Comparison of ENCODE assay signal across 16 cellular contexts in the genomic region with DNA sequence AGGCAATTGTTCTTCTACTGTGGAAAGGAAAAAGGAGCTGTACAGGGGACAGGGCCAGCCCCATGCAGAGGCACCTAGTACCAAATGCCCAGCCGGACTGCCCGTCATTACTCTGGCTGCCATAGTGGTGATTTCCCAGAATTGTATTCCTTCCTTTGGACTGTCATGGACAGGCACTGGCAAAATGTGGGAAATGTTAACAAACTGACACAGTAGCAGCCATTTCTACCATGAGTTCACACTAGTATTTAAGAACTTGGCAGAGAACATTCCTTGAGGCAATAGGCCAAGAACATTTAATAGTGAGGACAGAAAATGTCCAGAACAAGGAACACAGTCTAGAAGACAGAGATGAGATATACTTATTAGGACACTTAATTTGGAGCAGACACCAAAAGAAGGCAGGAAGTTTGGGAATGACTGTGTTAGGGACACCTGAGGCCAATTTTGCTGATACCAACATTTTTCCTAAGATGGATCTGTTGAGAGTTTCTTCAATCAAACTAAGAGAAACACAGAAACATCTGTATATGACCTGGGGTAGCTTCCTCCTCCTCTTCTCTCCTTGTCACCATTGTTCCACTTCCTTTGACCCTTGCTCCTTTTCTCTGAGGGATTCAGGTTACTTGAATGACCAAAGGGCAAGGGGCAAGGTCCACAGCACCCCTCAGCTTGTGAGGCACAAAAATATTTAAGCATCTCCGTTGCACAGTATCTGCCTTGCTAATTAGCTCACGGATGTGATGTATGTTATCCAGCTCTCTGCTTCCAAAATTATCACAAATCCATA. TPM values are rescaled to one million over a fixed set of nuclear protein-coding genes. Genes with fewer than 3 reads are reported as not detected.
A peak's percentile ranks its signal among the peaks of the same experiment; 100 is the strongest.
DNase-seq lines count a peak whose midpoint lies in the region; ATAC-seq, FAIRE-seq and TF ChIP-seq lines count a peak whose summit lies in the region.
"Had no signal": no experiment of that assay in that cellular context is flagged by ENCODE, and none has a peak within 500 bp of the region (broad histone marks: within the 10 kb centered on the region; RNA-seq: fewer than 3 reads in every experiment).

No MANE protein-coding gene starts in this region.

- CTCF ChIA-PET in A549 (lab: Yijun Ruan, JAX), result interaction anchor here (1.1 kb wide), 1 partner anchor 39 kb away, joined by 3 read pairs; no protein-coding TSS in a partner anchor
- CTCF ChIA-PET in WTC11 (lab: Charles Lee), result interaction anchor here (0.7 kb wide), 1 partner anchor 178 kb away, joined by 3 read pairs; no protein-coding TSS in a partner anchor

- ATAC-seq in A549, result no peak
- ATAC-seq in WTC11, result no peak

- H3K9me3 ChIP-seq in A549, result no peaks in the 10 kb centered on the region
- H3K9me3 ChIP-seq in adrenal gland (replicated peaks in 1 of 3), result no peaks in the 10 kb centered on the region
- H3K9me3 ChIP-seq: spleen, upper lobe of left lung had no signal

- no peaks in the 10 kb centered on the region for H3K36me3 ChIP-seq in adrenal gland (replicated peaks in 1 of 2)
- H3K36me3 ChIP-seq: spleen, upper lobe of left lung had no signal

- TF ChIP-seq RAD21 in A549 (conservative IDR thresholded peaks at IDR 0.05 in 1 of 2, IDR thresholded peaks at IDR 0.05 in 1 of 2), result no peak

- H3K27me3 Mint-ChIP-seq in osteocyte (ENCODE audit: unreplicated experiment), result no peaks in the 10 kb centered on the region
- H3K27me3 Mint-ChIP-seq in WTC11 (ENCODE audit: low read depth), result peaks cover 3% of the 10 kb centered on the region

- H3K4me2 ChIP-seq in A549, result no peak overlapping the region

- H3K9me3 Mint-ChIP-seq in osteocyte (ENCODE audit: unreplicated experiment) (no peaks in the 10 kb centered on the region), WTC11 (no peaks in the 10 kb centered on the region)
- H3K9me3 Mint-ChIP-seq: CD8-positive, alpha-beta memory T cell had no signal

- 94% methylated on average over 4 of the region's 4 CpGs for WGBS in A549 (ENCODE audit: missing lambda C conversion rate)
- WGBS in adrenal gland, 4 donors, result 85 to 91% (median 88%) methylated on average over 4 of the region's 4 CpGs

- no peak for TF ChIP-seq CTCF in A549 (IDR thresholded peaks at IDR 0.05)
- no peak for TF ChIP-seq CTCF in adrenal gland (IDR thresholded peaks at IDR 0.05)
- TF ChIP-seq CTCF in fibroblast of the aortic adventitia (IDR thresholded peaks at IDR 0.05; ENCODE audit: insufficient read depth, low read length), result no peak
- TF ChIP-seq CTCF in osteocyte (IDR thresholded peaks at IDR 0.05), result no peak
- TF ChIP-seq CTCF in WTC11 (IDR thresholded peaks at IDR 0.05), result no peak

- H3K4me1 Mint-ChIP-seq in osteocyte (ENCODE audit: unreplicated experiment), result peaks cover 51% of the 10 kb centered on the region
- H3K4me1 Mint-ChIP-seq in WTC11, result peaks cover 71% of the 10 kb centered on the region
- H3K4me1 Mint-ChIP-seq: CD8-positive, alpha-beta memory T cell had no signal

- no peak for FAIRE-seq in A549 (lab: Jason Lieb, UNC)

- POLR2A ChIA-PET in A549 (lab: Yijun Ruan, JAX), result no interaction called here
- POLR2A ChIA-PET in WTC11 (lab: Charles Lee), result no interaction called here

- no peak for DNase-seq in A549 (ENCODE audit: low read depth in 1 of 2, low spot score in 1 of 2)
- DNase-seq in adrenal gland, result peak in 2 of 7 donors; percentile 12 to 19
- DNase-seq in fibroblast of the aortic adventitia (ENCODE audit: low read depth), result peak; percentile 41
- no peak for DNase-seq in osteocyte (ENCODE audit: extremely low spot score, unreplicated experiment)
- no peak for DNase-seq in WTC11 (ENCODE audit: low spot score)
- DNase-seq in dermis blood vessel endothelial cell, result no peak
- DNase-seq in AG20443 (ENCODE audit: low spot score), result no peak
- DNase-seq in activated T-cell treated with anti-CD3 and anti-CD28 coated beads for 4 hours, result no peak
- DNase-seq: activated CD4-positive, alpha-beta T cell treated with anti-CD3 and anti-CD28 coated beads for 1 hour; CD8-positive, alpha-beta memory T cell; H7; NCI-H226; spleen; T1000; upper lobe of left lung had no signal

- H3K36me3 Mint-ChIP-seq in osteocyte (ENCODE audit: unreplicated experiment) (peaks cover 2% of the 10 kb centered on the region), WTC11 (no peaks in the 10 kb centered on the region)
- H3K36me3 Mint-ChIP-seq: CD8-positive, alpha-beta memory T cell had no signal

- H3K4me3 Mint-ChIP-seq in osteocyte (ENCODE audit: unreplicated experiment), result no peak overlapping the region
- H3K4me3 Mint-ChIP-seq in WTC11, result no peak overlapping the region
- H3K4me3 Mint-ChIP-seq: CD8-positive, alpha-beta memory T cell had no signal

- H3K27ac Mint-ChIP-seq in osteocyte (ENCODE audit: unreplicated experiment) (peak overlapping the region; percentile 36), WTC11 (no peak overlapping the region)

- peaks cover 40% of the 10 kb centered on the region for H3K4me1 ChIP-seq in A549
- peaks cover 33 to 47% of the 10 kb centered on the region in 2 donors for H3K4me1 ChIP-seq in adrenal gland (replicated peaks in 1 of 2)

- no peaks in the 10 kb centered on the region for H3K27me3 ChIP-seq in adrenal gland
- H3K27me3 ChIP-seq: spleen, upper lobe of left lung had no signal

- TF ChIP-seq POLR2A in A549 (IDR thresholded peaks at IDR 0.05; ENCODE audit: low read length), result no peak
- no peak for TF ChIP-seq POLR2A in adrenal gland (IDR thresholded peaks at IDR 0.05)

- no peak for TF ChIP-seq EP300 in A549 (IDR thresholded peaks at IDR 0.05)

- H3K27ac ChIP-seq in A549, result peak overlapping the region; percentile 19 to 92; a peak in 4 of 6 replicates
- peak overlapping the region in 4 of 5 donors; percentile 56 to 65 (median 62) for H3K27ac ChIP-seq in adrenal gland
- H3K27ac ChIP-seq: SK-N-MC, upper lobe of left lung had no signal

- H3K4me3 ChIP-seq in A549, result no peak overlapping the region
- H3K4me3 ChIP-seq in adrenal gland, result no peak overlapping the region
- H3K4me3 ChIP-seq in fibroblast of the aortic adventitia (ENCODE audit: low read depth, low read length), result no peak overlapping the region
- H3K4me3 ChIP-seq: SK-N-MC, spleen, upper lobe of left lung had no signal

- intact Hi-C loops in adrenal gland (cut with DNase I), result no loop called here

TF ChIP-seq in A549, 52 proteins besides CTCF, POLR2A, EP300 and RAD21:
- TF ChIP-seq JUNB (IDR thresholded peaks at IDR 0.05) (no peak), MAFK (IDR thresholded peaks at IDR 0.05; ENCODE audit: partially characterized antibody) (peak; percentile 72)

TF ChIP-seq in WTC11, 78 proteins besides CTCF, POLR2A, EP300 and RAD21 (continues in another document):
- TF ChIP-seq ZMAT4 (CRISPR knock-in tag; IDR thresholded peaks at IDR 0.05) (no peak), ZNF263 (CRISPR knock-in tag; IDR thresholded peaks at IDR 0.05; ENCODE audit: low read depth) (no peak), ZNF425 (CRISPR knock-in tag; conservative IDR thresholded peaks at IDR 0.05) (no peak), GTF2I (CRISPR knock-in tag; conservative IDR thresholded peaks at IDR 0.05) (no peak), PREB (CRISPR knock-in tag; IDR thresholded peaks at IDR 0.05; ENCODE audit: borderline replicate concordance) (no peak), FOXK1 (CRISPR knock-in tag; IDR thresholded peaks at IDR 0.05) (no peak)

RNA-seq across cellular contexts. Expression of gene ADTRP, which starts 14.9 kb away (rescaled TPM):
- polyA plus RNA-seq in A549 (2011; rRNA removed), result 0.57 and 0.82 TPM in 2 replicates
- polyA plus RNA-seq in A549 (2012; cell fraction: cytosol; rRNA removed), result 0.12 and 0.21 TPM in 2 replicates
- 0.11 and 0.19 TPM in 2 replicates for polyA plus RNA-seq in A549 (2012; cell fraction: nucleus; rRNA removed)
- 0.35 to 0.59 TPM (median 0.42 TPM) in 3 replicates for polyA plus RNA-seq in A549 (2017; fragmentation: RNase III; extraction: RNeasy Plus Mini Kit Qiagen cat#74134 plus additional on column Dnase treatment)
- polyA minus RNA-seq in A549 (2011; rRNA and poly(A)+ RNA removed), result 0.25 and 0.44 TPM in 2 replicates
- 1 to 10 TPM in 1 of 8 donors, under 1 TPM in 2, not detected in 5; 0.27 to 1.1 (median 0.84) TPM for total RNA-seq in adrenal gland
- polyA plus RNA-seq in adrenal gland, result under 1 TPM; 0.20 to 0.56 (median 0.35) TPM
- 2.6 and 10.9 TPM in 2 replicates for total RNA-seq in fibroblast of the aortic adventitia (ENCODE audit: low replicate concordance)
- total RNA-seq in osteocyte, result not detected in 2 replicates
- total RNA-seq in WTC11 (2021), result 0.44 to 0.98 TPM (median 0.50 TPM) in 3 replicates
- total RNA-seq in dermis blood vessel endothelial cell, result 0.47 and 0.85 TPM in 2 replicates
- polyA plus RNA-seq: CD8-positive, alpha-beta memory T cell had no signal
